In genomic region chr2:175877845-175878563, GRCh38 we compare ENCODE assay signal across 32 cellular contexts.
A peak's percentile ranks its signal among the peaks of the same experiment; 100 is the strongest.
DNase-seq lines count a peak whose midpoint lies in the region; TF ChIP-seq lines count a peak whose summit lies in the region.
"Had no signal": no experiment of that assay in that cellular context is flagged by ENCODE, and none has a peak within 500 bp of the region (broad histone marks: within the 10 kb centered on the region; RNA-seq: fewer than 3 reads in every experiment).

No MANE protein-coding gene starts in this region.

- no peaks in the 10 kb centered on the region for H3K36me3 Mint-ChIP-seq in MCF 10A (ENCODE audit: insufficient read depth, unreplicated experiment)
- H3K36me3 Mint-ChIP-seq: activated CD4-positive, alpha-beta memory T cell treated with anti-CD3 and anti-CD28 coated beads for 36 hours; CD14-positive monocyte had no signal

- POLR2A ChIA-PET in MCF 10A (lab: Yijun Ruan, JAX) = interaction anchor here (1.2 kb wide), 1 partner anchor 8 kb away, joined by 4 read pairs; no protein-coding TSS in a partner anchor

- BruUV-seq in MCF 10A (replicated peaks; lab: Mats Ljungman, UMichigan) = no TSS peak
- no TSS peak for BruUV-seq in mammary epithelial cell (replicated peaks; lab: Mats Ljungman, UMichigan)

- no peaks in the 10 kb centered on the region for H3K4me1 ChIP-seq in mammary epithelial cell (ENCODE audit: insufficient read depth, low read length)
- H3K4me1 ChIP-seq: Caco-2, parathyroid adenoma, spleen, testis had no signal

- H3K4me3 Mint-ChIP-seq in MCF 10A (ENCODE audit: unreplicated experiment) = no peak overlapping the region
- H3K4me3 Mint-ChIP-seq: activated CD4-positive, alpha-beta memory T cell treated with anti-CD3 and anti-CD28 coated beads for 36 hours; CD14-positive monocyte; effector memory CD8-positive, alpha-beta T cell; HFFc6 had no signal

- H3K27ac ChIP-seq in mammary epithelial cell (ENCODE audit: insufficient read depth, low read depth, low read length) (no peak overlapping the region), substantia nigra (ENCODE audit: low read depth, low read length, poor library complexity, severe bottlenecking) (no peak overlapping the region)
- H3K27ac ChIP-seq: 22Rv1, parathyroid adenoma, PC-9, spleen, testis had no signal

- no peaks in the 10 kb centered on the region for H3K27me3 Mint-ChIP-seq in MCF 10A (ENCODE audit: insufficient read depth, unreplicated experiment)

- no peak overlapping the region for H3K9ac ChIP-seq in mammary epithelial cell (ENCODE audit: insufficient read depth, low read length)
- H3K9ac ChIP-seq: parathyroid adenoma had no signal

- no peaks in the 10 kb centered on the region for H3K36me3 ChIP-seq in mammary epithelial cell (ENCODE audit: insufficient read depth, low read length)
- H3K36me3 ChIP-seq: spleen had no signal

- H4K20me1 ChIP-seq in mammary epithelial cell (ENCODE audit: insufficient read depth, low read length) = no peaks in the 10 kb centered on the region

- H3K9me3 ChIP-seq in mammary epithelial cell (replicated peaks; ENCODE audit: insufficient read depth, low read length) = no peaks in the 10 kb centered on the region
- H3K9me3 ChIP-seq: Caco-2, spleen, testis had no signal

- no peaks in the 10 kb centered on the region for H3K4me1 Mint-ChIP-seq in MCF 10A (ENCODE audit: insufficient read depth, unreplicated experiment)
- H3K4me1 Mint-ChIP-seq: CD14-positive monocyte had no signal

- peak; percentile 5 for DNase-seq in MCF 10A (ENCODE audit: unreplicated experiment)
- no peak for DNase-seq in mammary epithelial cell
- peak; percentile 14 for DNase-seq in amniotic epithelial cell (ENCODE audit: low read depth)
- peak; percentile 82 for DNase-seq in fibroblast of mammary gland (ENCODE audit: low read depth)
- DNase-seq in skeletal muscle cell (ENCODE audit: low read depth) = peak; percentile 47
- no peak for DNase-seq in activated CD4-positive, alpha-beta T cell treated with anti-CD3 and anti-CD28 coated beads, Interleukin-2, amount 50 U/mL, for 48 hours
- DNase-seq in substantia nigra (lab: John Stamatoyannopoulos, UW) = no peak
- no peak for DNase-seq in hypothalamus (lab: John Stamatoyannopoulos, UW)
- DNase-seq: activated CD4-positive, alpha-beta memory T cell treated with anti-CD3 and anti-CD28 coated beads for 36 hours; activated naive CD4-positive, alpha-beta T cell treated with anti-CD3 and anti-CD28 coated beads, Interleukin-2, amount 50 U/mL, for 16 hours; Caco-2; caudate nucleus; cortex of kidney; DMS53; effector memory CD8-positive, alpha-beta T cell; erythroblast; GF-D8; HFFc6; hippocampal formation; NCI-H2029; NCI-H2227 treated with DMSO at 0.1 percent for 48 hours; NCI-H69; PC-9; retina; SHP77 treated with DMSO at 0.1 percent for 48 hours; spleen; stimulated activated CD4-positive, alpha-beta T cell treated with anti-CD3 and anti-CD28 coated beads, Interleukin-2, amount 100 ng/mL, for 24 hours; stimulated activated naive CD8-positive, alpha-beta T cell treated with anti-CD3 and anti-CD28 coated beads, Interleukin-15, Interleukin-2, amounts not matched to agents 100 U/mL and 50 U/mL, for 24 hours; testis had no signal

- no peak for TF ChIP-seq CTCF in MCF 10A (IDR thresholded peaks at IDR 0.05; ENCODE audit: unreplicated experiment)
- TF ChIP-seq CTCF in mammary epithelial cell (conservative IDR thresholded peaks at IDR 0.05 in 1 of 2, IDR thresholded peaks at IDR 0.05 in 1 of 2; ENCODE audit: extremely low read depth in 1 of 2, insufficient read depth in 1 of 2, low read depth in 1 of 2, low read length in 2 of 2) = no peak
- no peak for TF ChIP-seq CTCF in fibroblast of mammary gland (conservative IDR thresholded peaks at IDR 0.05; ENCODE audit: control insufficient read depth, insufficient read depth, low read depth, low read length)

- H3K27me3 ChIP-seq in mammary epithelial cell (ENCODE audit: insufficient read depth, low read length) = no peaks in the 10 kb centered on the region
- H3K27me3 ChIP-seq: testis had no signal

- H3K4me2 ChIP-seq in mammary epithelial cell (ENCODE audit: insufficient read depth, low read depth, low read length) = no peak overlapping the region
- H3K4me2 ChIP-seq: PC-9 had no signal

- in situ Hi-C loops in mammary epithelial cell (cut with MboI; ENCODE audit: low sequenced_read_pairs in 2 of 2) = no loop called here

- dilution Hi-C loops in mammary epithelial cell (cut with HindIII; ENCODE audit: low sequenced_read_pairs) = no loop called here

- no peak overlapping the region for H2AFZ ChIP-seq in mammary epithelial cell (ENCODE audit: low read depth, low read length)
- H2AFZ ChIP-seq: parathyroid adenoma, PC-9 had no signal

- WGBS in mammary epithelial cell (ENCODE audit: low coverage, missing lambda C conversion rate) = 68% methylated on average over 3 of the region's 3 CpGs

- CTCF ChIA-PET in MCF 10A (lab: Yijun Ruan, JAX) (interaction anchor here (0.6 kb wide), 2 partner anchors 145 to 504 kb away, joined by 3 to 4 read pairs; no protein-coding TSS in a partner anchor), mammary epithelial cell (lab: Charles Lee; ENCODE audit: low non-redundant PET) (no interaction called here)

- no peak overlapping the region for H3K27ac Mint-ChIP-seq in MCF 10A (ENCODE audit: low read depth, unreplicated experiment)
- H3K27ac Mint-ChIP-seq: activated CD4-positive, alpha-beta memory T cell treated with anti-CD3 and anti-CD28 coated beads for 36 hours; CD14-positive monocyte; effector memory CD8-positive, alpha-beta T cell; HFFc6 had no signal

- intact Hi-C loops in MCF 10A (cut with micrococcal nuclease) = no loop called here
- intact Hi-C loops in mammary epithelial cell (cut with micrococcal nuclease) = no loop called here

- H3K79me2 ChIP-seq in mammary epithelial cell (ENCODE audit: insufficient read depth, low read length) = no peaks in the 10 kb centered on the region
- H3K79me2 ChIP-seq: parathyroid adenoma had no signal

- H3K9me3 Mint-ChIP-seq in MCF 10A (ENCODE audit: unreplicated experiment) = no peaks in the 10 kb centered on the region
- H3K9me3 Mint-ChIP-seq: activated CD4-positive, alpha-beta memory T cell treated with anti-CD3 and anti-CD28 coated beads for 36 hours; effector memory CD8-positive, alpha-beta T cell; HFFc6 had no signal

- H3K4me3 ChIP-seq in mammary epithelial cell (replicated peaks in 1 of 3; ENCODE audit: insufficient read depth in 1 of 3, low read depth in 2 of 3, low read length in 3 of 3) = no peak overlapping the region
- no peak overlapping the region for H3K4me3 ChIP-seq in fibroblast of mammary gland (ENCODE audit: control insufficient read depth, low read depth, low read length)
- H3K4me3 ChIP-seq in skeletal muscle cell (ENCODE audit: low read depth, low read length) = no peak overlapping the region
- H3K4me3 ChIP-seq: PC-9, spleen, testis had no signal

Comparison
In these comparisons a context has a peak if more than half of its experiments do, and no peak if none do; other contexts are left out.
1. DNase-seq: peak in MCF 10A (single experiment), amniotic epithelial cell (single experiment), fibroblast of mammary gland (single experiment) and skeletal muscle cell (single experiment); none in mammary epithelial cell (single experiment), activated CD4-positive, alpha-beta T cell treated with anti-CD3 and anti-CD28 coated beads, Interleukin-2, amount 50 U/mL, for 48 hours (0 of 2), substantia nigra (0 of 49) and hypothalamus (0 of 51).